ENCODE assay signal across 17 cellular contexts in genomic region chr12:17810399-17810798, GRCh38.
"Had no signal": no experiment of that assay in that cellular context is flagged by ENCODE, and none has a peak within 500 bp of the region (broad histone marks: within the 10 kb centered on the region; RNA-seq: fewer than 3 reads in every experiment).

No MANE protein-coding gene starts in this region.

- ATAC-seq: activated naive CD8-positive, alpha-beta T cell treated with anti-CD3 and anti-CD28 coated beads, Interleukin-2, amount 50 U/mL, for 24 hours; sciatic nerve; stimulated activated memory B cell treated with anti-CD40 and anti-IgM and Interleukin-4, amounts not matched to agents 10 μg/mL and 1 μg/mL and 100 μg/mL, for 72 hours had no signal

- DNase-seq: activated CD4-positive, alpha-beta T cell treated with anti-CD3 and anti-CD28 coated beads for 1 hour; activated CD8-positive, alpha-beta memory T cell treated with anti-CD3 and anti-CD28 coated beads for 24 hours; activated CD8-positive, alpha-beta memory T cell treated with anti-CD3 and anti-CD28 coated beads, Interleukin-2, amount 50 U/mL, for 48 hours; activated effector memory CD4-positive, alpha-beta T cell treated with Interleukin-2 at 50 U/mL for 16 hours; activated naive CD4-positive, alpha-beta T cell treated with anti-CD3 and anti-CD28 coated beads, Interleukin-2, amount 10 ng/mL, durations not matched to agents 7 days and 5 days; activated naive CD8-positive, alpha-beta T cell treated with anti-CD3 and anti-CD28 coated beads, Interleukin-2, amount 50 U/mL, for 24 hours; activated T-cell treated with anti-CD3 and anti-CD28 coated beads, Interleukin-2, amount 50 U/mL, for 48 hours; aorta; brain microvascular endothelial cell; erythroblast; head of caudate nucleus; stimulated activated CD4-positive, alpha-beta T cell treated with anti-CD3 and anti-CD28 coated beads, Interleukin-4, amount 100 ng/mL, for 1 hour; testis; upper lobe of left lung; WERI-Rb-1 had no signal
